8 cellular contexts compared by ENCODE assay signal in the genomic region with DNA sequence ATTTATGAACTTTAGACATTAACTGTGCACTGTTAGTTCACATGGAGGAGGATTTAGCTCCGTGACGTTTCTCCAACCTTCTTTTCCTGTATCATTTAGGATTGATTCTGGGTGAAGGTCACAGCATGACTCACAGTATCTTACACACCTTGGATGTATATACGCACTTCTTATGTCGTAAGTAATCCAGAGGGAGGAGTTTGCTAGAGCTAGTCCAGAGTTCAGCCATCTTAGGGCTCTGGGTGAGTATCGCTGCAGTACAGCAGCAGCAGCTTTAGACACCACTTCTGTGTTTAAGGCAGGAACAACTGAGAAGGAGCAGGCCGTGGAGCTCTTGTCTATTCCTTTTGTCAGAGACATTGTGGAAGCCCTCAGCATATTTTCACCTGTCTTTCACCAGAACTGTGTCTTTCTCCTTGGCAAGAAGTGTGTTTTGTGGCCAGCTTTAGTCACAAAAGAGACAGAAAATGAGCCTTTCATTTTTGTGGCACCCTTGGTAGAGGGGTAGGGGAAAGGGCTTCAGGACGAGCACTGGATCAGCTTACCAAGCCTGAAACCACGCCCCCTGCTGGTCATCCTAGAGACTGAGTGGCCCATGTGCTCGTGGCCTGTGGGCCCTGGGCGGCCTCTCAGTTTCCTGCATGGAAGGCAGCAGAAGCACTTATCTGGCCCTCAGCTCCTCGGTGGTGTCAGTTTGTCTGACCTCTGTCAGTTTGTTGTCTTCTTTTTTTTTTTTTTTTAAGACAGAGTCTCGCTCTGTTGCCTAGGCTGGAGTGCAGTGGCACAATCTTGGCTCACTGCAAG.
DNase-seq lines count a peak whose midpoint lies in the region; ATAC-seq lines count a peak whose summit lies in the region.

No MANE protein-coding gene starts in this region.

- no peak for ATAC-seq in GM18519 (IDR thresholded peaks at IDR 0.05; ENCODE audit: low FRiP score, unreplicated experiment)

- DNase-seq in EL = peak; percentile 65
- DNase-seq in LoVo (ENCODE audit: low spot score) = peak; percentile 55
- DNase-seq in T-helper 9 cell = peak; percentile 77
- DNase-seq in astrocyte of the hippocampus (ENCODE audit: low read depth, low spot score) = peak; percentile 76
- DNase-seq in iPS-NIHi7 (ENCODE audit: extremely low spot score) = peak; percentile 76
- peak; percentile 60 to 65 (median 64) for DNase-seq in stimulated activated CD4-positive, alpha-beta T cell treated with anti-CD3 and anti-CD28 coated beads, Interleukin-1b, Interleukin-23, amount 100 ng/mL, for 24 hours (ENCODE audit: low read depth in 4 of 4, low spot score in 1 of 4)
- no peak for DNase-seq in cerebellum (ENCODE audit: low spot score)
